Comparison of ENCODE assay signal across 1 cellular context in the genomic region with DNA sequence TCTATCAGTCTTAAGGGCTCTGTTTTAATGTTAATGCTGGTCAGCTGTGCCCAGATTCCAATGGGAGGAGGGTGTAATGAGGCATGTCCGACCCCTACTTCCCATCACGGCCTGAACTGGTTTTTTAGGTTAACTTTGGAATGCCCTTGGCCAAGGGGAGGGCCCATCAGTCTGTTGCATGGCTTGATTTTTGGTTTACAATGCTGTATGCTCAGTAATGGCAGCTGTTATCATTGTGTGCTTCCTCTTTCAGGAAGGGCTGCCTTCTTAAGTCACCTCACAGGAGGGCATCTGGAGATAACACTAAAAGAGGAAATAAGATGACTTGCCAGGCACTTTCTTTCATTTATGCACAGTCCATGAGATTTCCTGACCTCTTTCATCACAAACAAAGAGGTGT.
TF ChIP-seq lines count a peak whose summit lies in the region.

No MANE protein-coding gene starts in this region.

TF ChIP-seq in K562, 482 proteins besides CTCF, POLR2A, EP300 and RAD21 (continued from another document and continues in another):
- TF ChIP-seq, protein P1, sequence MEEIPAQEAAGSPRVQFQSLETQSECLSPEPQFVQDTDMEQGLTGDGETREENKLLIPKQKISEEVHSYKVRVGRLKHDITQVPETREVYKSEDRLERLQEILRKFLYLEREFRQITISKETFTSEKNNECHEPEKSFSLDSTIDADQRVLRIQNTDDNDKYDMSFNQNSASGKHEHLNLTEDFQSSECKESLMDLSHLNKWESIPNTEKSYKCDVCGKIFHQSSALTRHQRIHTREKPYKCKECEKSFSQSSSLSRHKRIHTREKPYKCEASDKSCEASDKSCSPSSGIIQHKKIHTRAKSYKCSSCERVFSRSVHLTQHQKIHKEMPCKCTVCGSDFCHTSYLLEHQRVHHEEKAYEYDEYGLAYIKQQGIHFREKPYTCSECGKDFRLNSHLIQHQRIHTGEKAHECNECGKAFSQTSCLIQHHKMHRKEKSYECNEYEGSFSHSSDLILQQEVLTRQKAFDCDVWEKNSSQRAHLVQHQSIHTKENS (CRISPR knock-in tag; IDR thresholded peaks at IDR 0.05) = no peak
- TF ChIP-seq, protein P2, sequence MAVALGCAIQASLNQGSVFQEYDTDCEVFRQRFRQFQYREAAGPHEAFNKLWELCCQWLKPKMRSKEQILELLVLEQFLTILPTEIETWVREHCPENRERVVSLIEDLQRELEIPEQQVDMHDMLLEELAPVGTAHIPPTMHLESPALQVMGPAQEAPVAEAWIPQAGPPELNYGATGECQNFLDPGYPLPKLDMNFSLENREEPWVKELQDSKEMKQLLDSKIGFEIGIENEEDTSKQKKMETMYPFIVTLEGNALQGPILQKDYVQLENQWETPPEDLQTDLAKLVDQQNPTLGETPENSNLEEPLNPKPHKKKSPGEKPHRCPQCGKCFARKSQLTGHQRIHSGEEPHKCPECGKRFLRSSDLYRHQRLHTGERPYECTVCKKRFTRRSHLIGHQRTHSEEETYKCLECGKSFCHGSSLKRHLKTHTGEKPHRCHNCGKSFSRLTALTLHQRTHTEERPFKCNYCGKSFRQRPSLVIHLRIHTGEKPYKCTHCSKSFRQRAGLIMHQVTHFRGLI (CRISPR knock-in tag; IDR thresholded peaks at IDR 0.05) = no peak
- TF ChIP-seq KLF16 (IDR thresholded peaks at IDR 0.05) (0 out of 2 replicates have a peak, but pooled peaks have one; percentile 25), TEAD1 (CRISPR knock-in tag; IDR thresholded peaks at IDR 0.05) (no peak; a peak in 1 of 4 replicates), HDAC3 (IDR thresholded peaks at IDR 0.05; ENCODE audit: borderline replicate concordance, partially characterized antibody) (peak; percentile 10), MYC (IDR thresholded peaks at IDR 0.05; ENCODE audit: low read depth, low read length) (0 out of 2 replicates have a peak, but pooled peaks have one; percentile 13), MYC (CRISPR knock-in tag; IDR thresholded peaks at IDR 0.05; ENCODE audit: borderline replicate concordance, low read depth) (no peak), FOS (IDR thresholded peaks at IDR 0.05; ENCODE audit: extremely low read depth, insufficient read length) (no peak), SMC3 (conservative IDR thresholded peaks at IDR 0.05; ENCODE audit: insufficient read depth, low read depth, low read length) (no peak), ATF1 (CRISPR knock-in tag; IDR thresholded peaks at IDR 0.05) (no peak), ATF1 (tag; IDR thresholded peaks at IDR 0.05) (0 out of 2 replicates have a peak, but pooled peaks have one; percentile 26), GABPA (tag; conservative IDR thresholded peaks at IDR 0.05; ENCODE audit: low read depth) (0 out of 2 replicates have a peak, but pooled peaks have one; percentile 22), ASH1L (IDR thresholded peaks at IDR 0.05; ENCODE audit: borderline replicate concordance, low read depth, partially characterized antibody) (no peak), NCOA2 (IDR thresholded peaks at IDR 0.05; ENCODE audit: partially characterized antibody in 2 of 2) (no peak), ARHGAP35 (IDR thresholded peaks at IDR 0.05; ENCODE audit: partially characterized antibody) (no peak), ARID1B (IDR thresholded peaks at IDR 0.05) (peak; percentile 76), ZNF253 (CRISPR knock-in tag; conservative IDR thresholded peaks at IDR 0.05) (no peak), MAFG (tag; conservative IDR thresholded peaks at IDR 0.05) (no peak), ZNF224 (CRISPR knock-in tag; IDR thresholded peaks at IDR 0.05) (no peak), GTF2E2 (tag; IDR thresholded peaks at IDR 0.05) (no peak), TRIM24 (IDR thresholded peaks at IDR 0.05) (peak; percentile 66 to 67; a peak in 2 of 4 replicates), DACH1 (IDR thresholded peaks at IDR 0.05; ENCODE audit: partially characterized antibody) (no peak), NCOR1 (IDR thresholded peaks at IDR 0.05) (peak; percentile 44; the same call in 1 of the 2 replicates), RBBP5 (IDR thresholded peaks at IDR 0.05; ENCODE audit: borderline replicate concordance, insufficient read depth, low read length, poor library complexity, severe bottlenecking) (no peak), JUND (IDR thresholded peaks at IDR 0.05; ENCODE audit: borderline replicate concordance, low read depth, low read length) (peak; percentile 51; the same call in 1 of the 2 replicates), JUND (tag; IDR thresholded peaks at IDR 0.05; ENCODE audit: borderline replicate concordance, low read depth, low read length) (peak; percentile 64; the same call in 1 of the 3 replicates), BRD9 (IDR thresholded peaks at IDR 0.05; ENCODE audit: low read depth, partially characterized antibody) (peak; percentile 22), ETV1 (tag; conservative IDR thresholded peaks at IDR 0.05; ENCODE audit: low read depth) (peak; percentile 72)
- TF ChIP-seq, protein P3, sequence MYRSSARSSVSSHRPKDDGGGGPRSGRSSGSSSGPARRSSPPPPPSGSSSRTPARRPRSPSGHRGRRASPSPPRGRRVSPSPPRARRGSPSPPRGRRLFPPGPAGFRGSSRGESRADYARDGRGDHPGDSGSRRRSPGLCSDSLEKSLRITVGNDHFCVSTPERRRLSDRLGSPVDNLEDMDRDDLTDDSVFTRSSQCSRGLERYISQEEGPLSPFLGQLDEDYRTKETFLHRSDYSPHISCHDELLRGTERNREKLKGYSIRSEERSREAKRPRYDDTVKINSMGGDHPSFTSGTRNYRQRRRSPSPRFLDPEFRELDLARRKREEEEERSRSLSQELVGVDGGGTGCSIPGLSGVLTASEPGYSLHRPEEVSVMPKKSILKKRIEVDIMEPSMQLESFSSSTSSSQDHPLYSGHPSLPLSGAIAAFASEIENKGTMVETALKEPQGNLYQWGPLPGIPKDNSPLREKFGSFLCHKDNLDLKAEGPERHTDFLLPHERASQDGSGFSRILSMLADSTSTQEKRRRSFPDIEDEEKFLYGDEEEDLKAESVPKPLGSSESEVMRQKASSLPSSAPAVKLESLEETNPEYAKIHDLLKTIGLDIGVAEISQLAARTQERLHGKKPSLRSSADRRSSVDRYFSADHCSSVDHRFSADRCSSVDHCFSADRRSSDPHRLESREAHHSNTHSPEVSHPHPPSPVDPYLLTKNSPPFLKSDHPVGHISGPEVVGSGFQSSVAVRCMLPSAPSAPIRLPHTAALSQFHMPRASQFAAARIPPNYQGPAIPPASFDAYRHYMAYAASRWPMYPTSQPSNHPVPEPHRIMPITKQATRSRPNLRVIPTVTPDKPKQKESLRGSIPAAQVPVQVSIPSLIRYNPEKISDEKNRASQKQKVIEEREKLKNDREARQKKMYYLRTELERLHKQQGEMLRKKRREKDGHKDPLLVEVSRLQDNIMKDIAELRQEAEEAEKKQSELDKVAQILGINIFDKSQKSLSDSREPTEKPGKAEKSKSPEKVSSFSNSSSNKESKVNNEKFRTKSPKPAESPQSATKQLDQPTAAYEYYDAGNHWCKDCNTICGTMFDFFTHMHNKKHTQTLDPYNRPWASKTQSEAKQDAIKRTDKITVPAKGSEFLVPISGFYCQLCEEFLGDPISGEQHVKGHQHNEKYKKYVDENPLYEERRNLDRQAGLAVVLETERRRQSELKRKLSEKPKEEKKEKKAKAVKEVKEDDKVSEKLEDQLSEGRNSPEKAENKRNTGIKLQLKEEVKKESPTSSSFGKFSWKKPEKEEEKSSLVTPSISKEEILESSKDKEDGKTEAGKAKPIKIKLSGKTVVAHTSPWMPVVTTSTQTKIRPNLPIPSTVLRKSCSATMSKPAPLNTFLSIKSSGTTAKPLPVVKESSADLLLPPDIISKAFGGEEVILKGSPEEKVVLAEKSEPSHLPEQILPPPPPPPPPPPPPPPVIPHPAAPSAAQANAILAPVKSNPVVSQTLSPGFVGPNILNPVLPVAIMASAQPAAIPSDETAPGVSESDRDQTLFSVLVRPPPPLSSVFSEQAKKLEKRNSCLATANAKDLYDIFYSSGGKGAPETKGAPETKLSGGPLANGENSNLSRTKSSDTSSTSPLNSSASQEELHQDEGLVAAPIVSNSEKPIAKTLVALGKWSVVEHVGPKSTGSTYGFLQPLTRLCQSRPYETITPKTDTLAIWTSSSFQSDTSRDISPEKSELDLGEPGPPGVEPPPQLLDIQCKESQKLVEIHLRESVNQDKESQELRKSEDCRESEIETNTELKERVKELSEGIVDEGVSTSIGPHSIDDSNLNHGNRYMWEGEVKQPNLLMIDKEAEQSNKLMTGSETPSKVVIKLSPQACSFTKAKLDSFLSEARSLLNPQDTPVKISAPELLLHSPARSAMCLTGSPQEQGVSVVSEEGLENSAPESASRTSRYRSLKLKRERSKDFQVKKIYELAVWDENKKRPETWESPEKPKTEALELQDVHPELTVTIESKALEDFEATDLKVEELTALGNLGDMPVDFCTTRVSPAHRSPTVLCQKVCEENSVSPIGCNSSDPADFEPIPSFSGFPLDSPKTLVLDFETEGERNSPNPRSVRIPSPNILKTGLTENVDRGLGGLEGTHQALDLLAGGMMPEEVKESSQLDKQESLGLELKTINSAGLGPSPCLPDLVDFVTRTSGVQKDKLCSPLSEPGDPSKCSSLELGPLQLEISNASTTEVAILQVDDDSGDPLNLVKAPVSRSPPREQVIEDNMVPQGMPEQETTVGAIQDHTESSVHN (IDR thresholded peaks at IDR 0.05; ENCODE audit: borderline replicate concordance in 1 of 2, low read depth in 1 of 2) = no peak
- TF ChIP-seq, protein P4, sequence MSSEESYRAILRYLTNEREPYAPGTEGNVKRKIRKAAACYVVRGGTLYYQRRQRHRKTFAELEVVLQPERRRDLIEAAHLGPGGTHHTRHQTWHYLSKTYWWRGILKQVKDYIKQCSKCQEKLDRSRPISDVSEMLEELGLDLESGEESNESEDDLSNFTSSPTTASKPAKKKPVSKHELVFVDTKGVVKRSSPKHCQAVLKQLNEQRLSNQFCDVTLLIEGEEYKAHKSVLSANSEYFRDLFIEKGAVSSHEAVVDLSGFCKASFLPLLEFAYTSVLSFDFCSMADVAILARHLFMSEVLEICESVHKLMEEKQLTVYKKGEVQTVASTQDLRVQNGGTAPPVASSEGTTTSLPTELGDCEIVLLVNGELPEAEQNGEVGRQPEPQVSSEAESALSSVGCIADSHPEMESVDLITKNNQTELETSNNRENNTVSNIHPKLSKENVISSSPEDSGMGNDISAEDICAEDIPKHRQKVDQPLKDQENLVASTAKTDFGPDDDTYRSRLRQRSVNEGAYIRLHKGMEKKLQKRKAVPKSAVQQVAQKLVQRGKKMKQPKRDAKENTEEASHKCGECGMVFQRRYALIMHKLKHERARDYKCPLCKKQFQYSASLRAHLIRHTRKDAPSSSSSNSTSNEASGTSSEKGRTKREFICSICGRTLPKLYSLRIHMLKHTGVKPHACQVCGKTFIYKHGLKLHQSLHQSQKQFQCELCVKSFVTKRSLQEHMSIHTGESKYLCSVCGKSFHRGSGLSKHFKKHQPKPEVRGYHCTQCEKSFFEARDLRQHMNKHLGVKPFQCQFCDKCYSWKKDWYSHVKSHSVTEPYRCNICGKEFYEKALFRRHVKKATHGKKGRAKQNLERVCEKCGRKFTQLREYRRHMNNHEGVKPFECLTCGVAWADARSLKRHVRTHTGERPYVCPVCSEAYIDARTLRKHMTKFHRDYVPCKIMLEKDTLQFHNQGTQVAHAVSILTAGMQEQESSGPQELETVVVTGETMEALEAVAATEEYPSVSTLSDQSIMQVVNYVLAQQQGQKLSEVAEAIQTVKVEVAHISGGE (CRISPR knock-in tag; IDR thresholded peaks at IDR 0.05) = 0 out of 6 replicates have a peak, but pooled peaks of 1 of the 3 experiments have one; percentile 25
- TF ChIP-seq, protein P5, sequence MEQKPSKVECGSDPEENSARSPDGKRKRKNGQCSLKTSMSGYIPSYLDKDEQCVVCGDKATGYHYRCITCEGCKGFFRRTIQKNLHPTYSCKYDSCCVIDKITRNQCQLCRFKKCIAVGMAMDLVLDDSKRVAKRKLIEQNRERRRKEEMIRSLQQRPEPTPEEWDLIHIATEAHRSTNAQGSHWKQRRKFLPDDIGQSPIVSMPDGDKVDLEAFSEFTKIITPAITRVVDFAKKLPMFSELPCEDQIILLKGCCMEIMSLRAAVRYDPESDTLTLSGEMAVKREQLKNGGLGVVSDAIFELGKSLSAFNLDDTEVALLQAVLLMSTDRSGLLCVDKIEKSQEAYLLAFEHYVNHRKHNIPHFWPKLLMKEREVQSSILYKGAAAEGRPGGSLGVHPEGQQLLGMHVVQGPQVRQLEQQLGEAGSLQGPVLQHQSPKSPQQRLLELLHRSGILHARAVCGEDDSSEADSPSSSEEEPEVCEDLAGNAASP (IDR thresholded peaks at IDR 0.05) = no peak
- TF ChIP-seq, protein P6, sequence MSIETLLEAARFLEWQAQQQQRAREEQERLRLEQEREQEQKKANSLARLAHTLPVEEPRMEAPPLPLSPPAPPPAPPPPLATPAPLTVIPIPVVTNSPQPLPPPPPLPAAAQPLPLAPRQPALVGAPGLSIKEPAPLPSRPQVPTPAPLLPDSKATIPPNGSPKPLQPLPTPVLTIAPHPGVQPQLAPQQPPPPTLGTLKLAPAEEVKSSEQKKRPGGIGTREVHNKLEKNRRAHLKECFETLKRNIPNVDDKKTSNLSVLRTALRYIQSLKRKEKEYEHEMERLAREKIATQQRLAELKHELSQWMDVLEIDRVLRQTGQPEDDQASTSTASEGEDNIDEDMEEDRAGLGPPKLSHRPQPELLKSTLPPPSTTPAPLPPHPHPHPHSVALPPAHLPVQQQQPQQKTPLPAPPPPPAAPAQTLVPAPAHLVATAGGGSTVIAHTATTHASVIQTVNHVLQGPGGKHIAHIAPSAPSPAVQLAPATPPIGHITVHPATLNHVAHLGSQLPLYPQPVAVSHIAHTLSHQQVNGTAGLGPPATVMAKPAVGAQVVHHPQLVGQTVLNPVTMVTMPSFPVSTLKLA (conservative IDR thresholded peaks at IDR 0.05) = 0 out of 4 replicates have a peak, but pooled peaks of 1 of the 2 experiments have one; percentile 39
- TF ChIP-seq, protein P7, sequence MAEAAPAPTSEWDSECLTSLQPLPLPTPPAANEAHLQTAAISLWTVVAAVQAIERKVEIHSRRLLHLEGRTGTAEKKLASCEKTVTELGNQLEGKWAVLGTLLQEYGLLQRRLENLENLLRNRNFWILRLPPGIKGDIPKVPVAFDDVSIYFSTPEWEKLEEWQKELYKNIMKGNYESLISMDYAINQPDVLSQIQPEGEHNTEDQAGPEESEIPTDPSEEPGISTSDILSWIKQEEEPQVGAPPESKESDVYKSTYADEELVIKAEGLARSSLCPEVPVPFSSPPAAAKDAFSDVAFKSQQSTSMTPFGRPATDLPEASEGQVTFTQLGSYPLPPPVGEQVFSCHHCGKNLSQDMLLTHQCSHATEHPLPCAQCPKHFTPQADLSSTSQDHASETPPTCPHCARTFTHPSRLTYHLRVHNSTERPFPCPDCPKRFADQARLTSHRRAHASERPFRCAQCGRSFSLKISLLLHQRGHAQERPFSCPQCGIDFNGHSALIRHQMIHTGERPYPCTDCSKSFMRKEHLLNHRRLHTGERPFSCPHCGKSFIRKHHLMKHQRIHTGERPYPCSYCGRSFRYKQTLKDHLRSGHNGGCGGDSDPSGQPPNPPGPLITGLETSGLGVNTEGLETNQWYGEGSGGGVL (CRISPR knock-in tag; IDR thresholded peaks at IDR 0.05) = no peak
- TF ChIP-seq, protein P8, sequence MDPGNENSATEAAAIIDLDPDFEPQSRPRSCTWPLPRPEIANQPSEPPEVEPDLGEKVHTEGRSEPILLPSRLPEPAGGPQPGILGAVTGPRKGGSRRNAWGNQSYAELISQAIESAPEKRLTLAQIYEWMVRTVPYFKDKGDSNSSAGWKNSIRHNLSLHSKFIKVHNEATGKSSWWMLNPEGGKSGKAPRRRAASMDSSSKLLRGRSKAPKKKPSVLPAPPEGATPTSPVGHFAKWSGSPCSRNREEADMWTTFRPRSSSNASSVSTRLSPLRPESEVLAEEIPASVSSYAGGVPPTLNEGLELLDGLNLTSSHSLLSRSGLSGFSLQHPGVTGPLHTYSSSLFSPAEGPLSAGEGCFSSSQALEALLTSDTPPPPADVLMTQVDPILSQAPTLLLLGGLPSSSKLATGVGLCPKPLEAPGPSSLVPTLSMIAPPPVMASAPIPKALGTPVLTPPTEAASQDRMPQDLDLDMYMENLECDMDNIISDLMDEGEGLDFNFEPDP (CRISPR knock-in tag; IDR thresholded peaks at IDR 0.05) = no peak
